Comparison of ENCODE assay signal across 9 cellular contexts in the genomic region with DNA sequence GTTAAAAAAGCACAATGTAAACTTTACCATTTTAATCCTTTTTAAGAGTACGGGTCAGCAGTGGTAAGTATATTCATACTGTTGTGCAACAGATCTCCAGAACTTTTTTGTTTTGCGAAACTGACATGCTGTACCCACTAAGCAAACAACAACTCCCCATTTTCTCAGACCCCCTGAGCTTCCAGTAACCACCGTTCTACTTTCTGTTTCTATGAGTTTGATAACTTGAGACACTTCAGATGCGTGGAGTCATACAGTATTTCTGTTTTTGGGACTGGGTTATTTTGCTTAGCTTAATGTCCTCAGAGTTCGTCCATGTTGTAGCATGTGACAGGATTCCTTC. TPM values are rescaled to one million over a fixed set of nuclear protein-coding genes. Genes with fewer than 3 reads are reported as not detected.
A peak's percentile ranks its signal among the peaks of the same experiment; 100 is the strongest.
DNase-seq lines count a peak whose midpoint lies in the region; TF ChIP-seq lines count a peak whose summit lies in the region.
"Had no signal": no experiment of that assay in that cellular context is flagged by ENCODE, and none has a peak within 500 bp of the region (broad histone marks: within the 10 kb centered on the region; RNA-seq: fewer than 3 reads in every experiment).

No MANE protein-coding gene starts in this region.

- H3K27ac ChIP-seq in coronary artery: peak overlapping the region; percentile 29 to 31

- peak overlapping the region; percentile 40 for H3K4me3 ChIP-seq in Jurkat, Clone E6-1 (ENCODE audit: low read length)
- H3K4me3 ChIP-seq in coronary artery: peak overlapping the region; percentile 22

- peaks cover 30% of the 10 kb centered on the region for H3K36me3 Mint-ChIP-seq in activated CD4-positive, alpha-beta T cell treated with anti-CD3 and anti-CD28 coated beads, Interleukin-2, amount 10 ng/mL, durations not matched to agents 24 days and 14 days (ENCODE audit: low read depth)
- H3K36me3 Mint-ChIP-seq in stimulated activated naive CD8-positive, alpha-beta T cell treated with anti-CD3 and anti-CD28 coated beads, Interleukin-15, Interleukin-2, amounts not matched to agents 100 ng/mL and 50 ng/mL, for 24 hours (ENCODE audit: low read depth): peaks cover 16% of the 10 kb centered on the region

- peaks cover 74% of the 10 kb centered on the region for H3K4me1 Mint-ChIP-seq in activated CD4-positive, alpha-beta T cell treated with anti-CD3 and anti-CD28 coated beads, Interleukin-2, amount 10 ng/mL, durations not matched to agents 24 days and 14 days
- H3K4me1 Mint-ChIP-seq in stimulated activated naive CD8-positive, alpha-beta T cell treated with anti-CD3 and anti-CD28 coated beads, Interleukin-15, Interleukin-2, amounts not matched to agents 100 ng/mL and 50 ng/mL, for 24 hours (ENCODE audit: low read depth): peaks cover 100% of the 10 kb centered on the region

- TF ChIP-seq CTCF in coronary artery (IDR thresholded peaks at IDR 0.05): no peak

- intact Hi-C loops in activated CD4-positive, alpha-beta T cell treated with anti-CD3 and anti-CD28 coated beads, Interleukin-2, amount 10 ng/mL, durations not matched to agents 24 days and 14 days (cut with micrococcal nuclease): loop anchor here (1.0 to 5.0 kb wide), 4 partner anchors 9 to 200 kb away; no protein-coding TSS in a partner anchor

- H3K27ac Mint-ChIP-seq in activated CD4-positive, alpha-beta T cell treated with anti-CD3 and anti-CD28 coated beads, Interleukin-2, amount 10 ng/mL, durations not matched to agents 24 days and 14 days: peak overlapping the region; percentile 81
- peak overlapping the region; percentile 89 for H3K27ac Mint-ChIP-seq in stimulated activated naive CD8-positive, alpha-beta T cell treated with anti-CD3 and anti-CD28 coated beads, Interleukin-15, Interleukin-2, amounts not matched to agents 100 ng/mL and 50 ng/mL, for 24 hours

- no peaks in the 10 kb centered on the region for H3K27me3 Mint-ChIP-seq in activated CD4-positive, alpha-beta T cell treated with anti-CD3 and anti-CD28 coated beads, Interleukin-2, amount 10 ng/mL, durations not matched to agents 24 days and 14 days
- no peaks in the 10 kb centered on the region for H3K27me3 Mint-ChIP-seq in stimulated activated naive CD8-positive, alpha-beta T cell treated with anti-CD3 and anti-CD28 coated beads, Interleukin-15, Interleukin-2, amounts not matched to agents 100 ng/mL and 50 ng/mL, for 24 hours

- H3K4me3 Mint-ChIP-seq in activated CD4-positive, alpha-beta T cell treated with anti-CD3 and anti-CD28 coated beads, Interleukin-2, amount 10 ng/mL, durations not matched to agents 24 days and 14 days: peak overlapping the region; percentile 81
- H3K4me3 Mint-ChIP-seq in stimulated activated naive CD8-positive, alpha-beta T cell treated with anti-CD3 and anti-CD28 coated beads, Interleukin-15, Interleukin-2, amounts not matched to agents 100 ng/mL and 50 ng/mL, for 24 hours: peak overlapping the region; percentile 74

- no peaks in the 10 kb centered on the region for H3K9me3 Mint-ChIP-seq in activated CD4-positive, alpha-beta T cell treated with anti-CD3 and anti-CD28 coated beads, Interleukin-2, amount 10 ng/mL, durations not matched to agents 24 days and 14 days
- H3K9me3 Mint-ChIP-seq in stimulated activated naive CD8-positive, alpha-beta T cell treated with anti-CD3 and anti-CD28 coated beads, Interleukin-15, Interleukin-2, amounts not matched to agents 100 ng/mL and 50 ng/mL, for 24 hours: no peaks in the 10 kb centered on the region

- peak; percentile 74 for DNase-seq in activated CD4-positive, alpha-beta T cell treated with anti-CD3 and anti-CD28 coated beads, Interleukin-2, amount 10 ng/mL, durations not matched to agents 24 days and 14 days
- DNase-seq in activated CD4-positive, alpha-beta T cell treated with anti-CD3 and anti-CD28 coated beads for 48 hours: no peak
- no peak for DNase-seq in Jurkat, Clone E6-1 (ENCODE audit: low read depth, low spot score)
- DNase-seq in coronary artery (ENCODE audit: low spot score) (no peak), hippocampal formation (lab: John Stamatoyannopoulos, UW) (no peak), NCI-H510A treated with DMSO at 0.1 percent for 48 hours (lab: John Stamatoyannopoulos, UW) (no peak), NCI-H748 (lab: John Stamatoyannopoulos, UW; ENCODE audit: unreplicated experiment) (no peak)
- DNase-seq: NCI-H2107 had no signal

RNA-seq across cellular contexts. Expression of a gene that starts 38.0 kb away (rescaled TPM):
- total RNA-seq in activated CD4-positive, alpha-beta T cell treated with anti-CD3 and anti-CD28 coated beads, Interleukin-2, amount 10 ng/mL, durations not matched to agents 24 days and 14 days: 44.9 and 46.2 TPM in 2 replicates
- 104 TPM for polyA plus RNA-seq in Jurkat, Clone E6-1 (2012; ENCODE audit: insufficient read depth, insufficient read length)
